In genomic region chr17:8140413-8141029, GRCh38 we compare ENCODE assay signal across 3 cellular contexts.
TF ChIP-seq lines count a peak whose summit lies in the region.

No MANE protein-coding gene starts in this region.

TF ChIP-seq in SK-N-SH, 30 proteins besides CTCF, POLR2A, EP300 and RAD21:
- TF ChIP-seq USF1 (IDR thresholded peaks at IDR 0.05; ENCODE audit: borderline replicate concordance, low read depth), result no peak
- no peak for TF ChIP-seq NFIC (IDR thresholded peaks at IDR 0.05; ENCODE audit: borderline replicate concordance)
- no peak for TF ChIP-seq GABPA (IDR thresholded peaks at IDR 0.05; ENCODE audit: low read depth)
- no peak for TF ChIP-seq GATA2 (CRISPR knock-in tag; IDR thresholded peaks at IDR 0.05)
- TF ChIP-seq MXI1 (IDR thresholded peaks at IDR 0.05; ENCODE audit: low read depth, low read length), result no peak
- TF ChIP-seq RCOR1 (IDR thresholded peaks at IDR 0.05; ENCODE audit: low read length), result no peak
- no peak for TF ChIP-seq CHD2 (IDR thresholded peaks at IDR 0.05; ENCODE audit: low read length, partially characterized antibody)
- TF ChIP-seq TEAD4 (IDR thresholded peaks at IDR 0.05; ENCODE audit: borderline replicate concordance, insufficient read depth), result no peak
- no peak for TF ChIP-seq TAF1 (IDR thresholded peaks at IDR 0.05; ENCODE audit: borderline replicate concordance, low read depth, low read length)
- no peak for TF ChIP-seq FOXM1 (IDR thresholded peaks at IDR 0.05; ENCODE audit: low read depth)
- TF ChIP-seq JUND (IDR thresholded peaks at IDR 0.05), result no peak
- no peak for TF ChIP-seq SMC3 (IDR thresholded peaks at IDR 0.05; ENCODE audit: low read depth, low read length)

TF ChIP-seq in SK-N-SH treated with all-trans-retinoic acid at 6 μM for 48 hours, 23 proteins besides CTCF, POLR2A, EP300 and RAD21:
- TF ChIP-seq ZC3H10 (CRISPR knock-in tag; IDR thresholded peaks at IDR 0.05) (no peak), SNAI2 (CRISPR knock-in tag; IDR thresholded peaks at IDR 0.05) (no peak), BACH2 (CRISPR knock-in tag; IDR thresholded peaks at IDR 0.05; ENCODE audit: borderline replicate concordance) (no peak)

TF ChIP-seq in IMR-90, 13 proteins besides CTCF, POLR2A, EP300 and RAD21:
- TF ChIP-seq NFE2L2 (IDR thresholded peaks at IDR 0.05; ENCODE audit: low read depth, low read length), result no peak
- no peak for TF ChIP-seq CHD1 (IDR thresholded peaks at IDR 0.05; ENCODE audit: low read depth, low read length)
- no peak for TF ChIP-seq MXI1 (IDR thresholded peaks at IDR 0.05; ENCODE audit: borderline replicate concordance, low read depth, low read length)
- TF ChIP-seq RFX5 (IDR thresholded peaks at IDR 0.05; ENCODE audit: low read depth, low read length), result no peak
- TF ChIP-seq BHLHE40 (IDR thresholded peaks at IDR 0.05; ENCODE audit: low read depth, low read length), result no peak
- TF ChIP-seq FOS (IDR thresholded peaks at IDR 0.05; ENCODE audit: low read depth, low read length), result no peak
- no peak for TF ChIP-seq MAZ (IDR thresholded peaks at IDR 0.05; ENCODE audit: borderline replicate concordance, low read depth, low read length)
- no peak for TF ChIP-seq MAFK (IDR thresholded peaks at IDR 0.05; ENCODE audit: low read depth, low read length)
- TF ChIP-seq RCOR1 (IDR thresholded peaks at IDR 0.05; ENCODE audit: insufficient replicate concordance, low read length), result no peak
- no peak for TF ChIP-seq SMC3 (IDR thresholded peaks at IDR 0.05; ENCODE audit: low read depth, low read length)
- no peak for TF ChIP-seq CEBPB (IDR thresholded peaks at IDR 0.05; ENCODE audit: low read depth, low read length)
- no peak for TF ChIP-seq ELK1 (IDR thresholded peaks at IDR 0.05; ENCODE audit: borderline replicate concordance, low read depth, low read length)
- TF ChIP-seq USF2 (IDR thresholded peaks at IDR 0.05; ENCODE audit: low read depth, low read length), result no peak
TF ChIP-seq in IMR-90: peak in this region for 0.
